ENCODE assay signal across 14 cellular contexts in the genomic region with DNA sequence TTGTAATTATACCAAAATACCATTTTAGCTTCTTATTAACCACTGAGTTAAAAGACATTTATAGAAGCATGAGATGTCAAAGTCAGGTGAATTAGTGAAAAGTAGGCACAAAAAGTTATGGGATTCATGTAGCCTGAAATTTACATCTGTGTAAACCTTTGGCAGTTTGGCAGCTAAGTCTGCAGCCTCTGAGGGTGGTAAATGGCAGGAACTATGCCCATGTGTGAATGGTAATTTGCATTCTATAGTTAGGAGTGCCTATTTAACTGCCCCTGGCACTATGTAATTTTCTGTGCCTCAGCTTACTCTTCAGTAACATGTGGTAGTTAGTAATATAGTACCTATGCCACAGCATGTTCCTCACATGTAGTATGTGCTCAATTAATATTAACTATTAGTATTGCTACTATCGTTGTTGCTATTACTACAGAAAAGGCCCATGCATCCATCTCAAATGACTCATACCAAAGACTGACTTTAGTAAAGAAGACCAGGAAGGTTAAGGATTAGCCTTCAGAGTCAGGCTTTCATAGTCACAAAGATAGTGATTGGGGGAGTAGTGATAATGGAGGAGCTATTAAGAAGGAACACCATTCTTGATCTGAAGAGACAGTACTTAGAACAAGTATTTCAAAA.
A peak's percentile ranks its signal among the peaks of the same experiment; 100 is the strongest.
DNase-seq lines count a peak whose midpoint lies in the region; ATAC-seq and TF ChIP-seq lines count a peak whose summit lies in the region.
"Had no signal": no experiment of that assay in that cellular context is flagged by ENCODE, and none has a peak within 500 bp of the region (broad histone marks: within the 10 kb centered on the region; RNA-seq: fewer than 3 reads in every experiment).

No MANE protein-coding gene starts in this region.

- ATAC-seq in activated T-cell treated with anti-CD3 and anti-CD28 coated beads, Interleukin-2, amount 50 U/mL, for 4 hours: no peak
- peak; percentile 6 for ATAC-seq in HG03432 (IDR thresholded peaks at IDR 0.05; ENCODE audit: unreplicated experiment)
- ATAC-seq in activated T-helper 17 cell treated with anti-CD3 and anti-CD28 coated beads, Interleukin-2, amount 50 U/mL, for 72 hours (replicated peaks): no peak
- ATAC-seq in GM23338: no peak

- H3K27ac ChIP-seq in spleen: peak overlapping the region; percentile 43 to 91 (median 74)
- H3K27ac ChIP-seq in GM23338 (ENCODE audit: low read depth): no peak overlapping the region

- H3K4me3 ChIP-seq in spleen: no peak overlapping the region
- no peak overlapping the region for H3K4me3 ChIP-seq in GM23338
- H3K4me3 ChIP-seq: heart right ventricle had no signal

- intact Hi-C loops in spleen (cut with DNase I; ENCODE audit: low total_unique reads): no loop called here

- 84 to 89% (median 87%) methylated on average over 1 of the region's 1 CpG for WGBS in spleen, 5 donors

- no peak overlapping the region for H2AFZ ChIP-seq in GM23338

- no peaks in the 10 kb centered on the region for H4K20me1 ChIP-seq in GM23338 (replicated peaks; ENCODE audit: insufficient read depth)

- no peaks in the 10 kb centered on the region for H3K36me3 ChIP-seq in spleen
- no peaks in the 10 kb centered on the region for H3K36me3 ChIP-seq in GM23338 (ENCODE audit: insufficient read depth)
- H3K36me3 ChIP-seq: heart right ventricle had no signal

- H3K9me3 Mint-ChIP-seq in activated T-cell treated with anti-CD3 and anti-CD28 coated beads, Interleukin-2, amount 50 U/mL, for 4 hours: peaks cover 8% of the 10 kb centered on the region
- no peaks in the 10 kb centered on the region for H3K9me3 Mint-ChIP-seq in activated T-helper 17 cell treated with anti-CD3 and anti-CD28 coated beads, Interleukin-2, amount 50 U/mL, for 72 hours
- peaks cover 9% of the 10 kb centered on the region; the same call in 2 of the 3 replicates for H3K9me3 Mint-ChIP-seq in GM23338

- peak overlapping the region; percentile 39 for H3K4me3 Mint-ChIP-seq in activated T-cell treated with anti-CD3 and anti-CD28 coated beads, Interleukin-2, amount 50 U/mL, for 4 hours
- peak overlapping the region; percentile 84 for H3K4me3 Mint-ChIP-seq in activated T-helper 17 cell treated with anti-CD3 and anti-CD28 coated beads, Interleukin-2, amount 50 U/mL, for 72 hours
- no peak overlapping the region for H3K4me3 Mint-ChIP-seq in GM23338

- peaks cover 4% of the 10 kb centered on the region for H3K36me3 Mint-ChIP-seq in activated T-cell treated with anti-CD3 and anti-CD28 coated beads, Interleukin-2, amount 50 U/mL, for 4 hours (ENCODE audit: insufficient read depth)
- H3K36me3 Mint-ChIP-seq in activated T-helper 17 cell treated with anti-CD3 and anti-CD28 coated beads, Interleukin-2, amount 50 U/mL, for 72 hours (ENCODE audit: low read depth): peaks cover 6% of the 10 kb centered on the region
- peaks cover 6% of the 10 kb centered on the region; the same call in 2 of the 3 replicates for H3K36me3 Mint-ChIP-seq in GM23338 (ENCODE audit: low read depth)

- no peak for DNase-seq in activated T-cell treated with anti-CD3 and anti-CD28 coated beads, Interleukin-2, amount 50 U/mL, for 4 hours
- DNase-seq in activated T-cell treated with anti-CD3 and anti-CD28 coated beads for 4 hours (no peak), spleen (no peak), GM23338 (ENCODE audit: low spot score) (no peak), AML-193 (lab: John Stamatoyannopoulos, UW) (no peak), C1 segment of cervical spinal cord (lab: John Stamatoyannopoulos, UW) (no peak)
- DNase-seq: caudate nucleus, DMS79 treated with DMSO at 0.1 percent for 48 hours, heart right ventricle, left ventricle myocardium superior, NCI-H1048, NCI-H510A had no signal

- peak overlapping the region; percentile 96 for H3K27ac Mint-ChIP-seq in activated T-helper 17 cell treated with anti-CD3 and anti-CD28 coated beads, Interleukin-2, amount 50 U/mL, for 72 hours
- no peak overlapping the region for H3K27ac Mint-ChIP-seq in GM23338

- H3K4me2 ChIP-seq in GM23338: no peak overlapping the region

- no peaks in the 10 kb centered on the region for H3F3A ChIP-seq in GM23338 (replicated peaks; ENCODE audit: low read depth)

- H3K4me1 ChIP-seq in spleen (peaks cover 22 to 67% (median 50%) of the 10 kb centered on the region in 6 donors), GM23338 (ENCODE audit: insufficient read depth) (no peaks in the 10 kb centered on the region)

- peaks cover 84% of the 10 kb centered on the region for H3K4me1 Mint-ChIP-seq in activated T-cell treated with anti-CD3 and anti-CD28 coated beads, Interleukin-2, amount 50 U/mL, for 4 hours (ENCODE audit: low read depth)
- peaks cover 65% of the 10 kb centered on the region for H3K4me1 Mint-ChIP-seq in activated T-helper 17 cell treated with anti-CD3 and anti-CD28 coated beads, Interleukin-2, amount 50 U/mL, for 72 hours
- no peaks in the 10 kb centered on the region for H3K4me1 Mint-ChIP-seq in GM23338

- no peaks in the 10 kb centered on the region for H3K79me2 ChIP-seq in GM23338 (replicated peaks; ENCODE audit: insufficient read depth)

- no peaks in the 10 kb centered on the region for H3K27me3 Mint-ChIP-seq in activated T-cell treated with anti-CD3 and anti-CD28 coated beads, Interleukin-2, amount 50 U/mL, for 4 hours (ENCODE audit: low read depth)
- no peaks in the 10 kb centered on the region for H3K27me3 Mint-ChIP-seq in activated T-helper 17 cell treated with anti-CD3 and anti-CD28 coated beads, Interleukin-2, amount 50 U/mL, for 72 hours
- peaks cover 1% of the 10 kb centered on the region for H3K27me3 Mint-ChIP-seq in GM23338 (ENCODE audit: insufficient read depth, low read depth, poor library complexity)

- no peaks in the 10 kb centered on the region for H3K9me3 ChIP-seq in spleen

- TF ChIP-seq CTCF in spleen (IDR thresholded peaks at IDR 0.05 in 8 of 11, conservative IDR thresholded peaks at IDR 0.05 in 3 of 11): no peak
- no peak for TF ChIP-seq CTCF in GM23338 (conservative IDR thresholded peaks at IDR 0.05; ENCODE audit: low read depth in 2 of 2)

- H3K9me2 ChIP-seq in GM23338 (ENCODE audit: insufficient read depth): peaks cover 11% of the 10 kb centered on the region; the same call in 1 of the 2 replicates

- TF ChIP-seq POLR2A in spleen (IDR thresholded peaks at IDR 0.05): no peak

- H3K27me3 ChIP-seq in spleen (replicated peaks in 1 of 7): no peaks in the 10 kb centered on the region
- H3K27me3 ChIP-seq in GM23338 (ENCODE audit: insufficient read depth): no peaks in the 10 kb centered on the region
- H3K27me3 ChIP-seq: heart right ventricle had no signal

TF ChIP-seq in GM23338, 12 proteins besides CTCF, POLR2A, EP300 and RAD21 (continues in another document):
- TF ChIP-seq POLR2AphosphoS5 (IDR thresholded peaks at IDR 0.05; ENCODE audit: low read depth) (no peak), EZH2phosphoT487 (IDR thresholded peaks at IDR 0.05; ENCODE audit: unreplicated experiment) (no peak)
- TF ChIP-seq, protein P1, sequence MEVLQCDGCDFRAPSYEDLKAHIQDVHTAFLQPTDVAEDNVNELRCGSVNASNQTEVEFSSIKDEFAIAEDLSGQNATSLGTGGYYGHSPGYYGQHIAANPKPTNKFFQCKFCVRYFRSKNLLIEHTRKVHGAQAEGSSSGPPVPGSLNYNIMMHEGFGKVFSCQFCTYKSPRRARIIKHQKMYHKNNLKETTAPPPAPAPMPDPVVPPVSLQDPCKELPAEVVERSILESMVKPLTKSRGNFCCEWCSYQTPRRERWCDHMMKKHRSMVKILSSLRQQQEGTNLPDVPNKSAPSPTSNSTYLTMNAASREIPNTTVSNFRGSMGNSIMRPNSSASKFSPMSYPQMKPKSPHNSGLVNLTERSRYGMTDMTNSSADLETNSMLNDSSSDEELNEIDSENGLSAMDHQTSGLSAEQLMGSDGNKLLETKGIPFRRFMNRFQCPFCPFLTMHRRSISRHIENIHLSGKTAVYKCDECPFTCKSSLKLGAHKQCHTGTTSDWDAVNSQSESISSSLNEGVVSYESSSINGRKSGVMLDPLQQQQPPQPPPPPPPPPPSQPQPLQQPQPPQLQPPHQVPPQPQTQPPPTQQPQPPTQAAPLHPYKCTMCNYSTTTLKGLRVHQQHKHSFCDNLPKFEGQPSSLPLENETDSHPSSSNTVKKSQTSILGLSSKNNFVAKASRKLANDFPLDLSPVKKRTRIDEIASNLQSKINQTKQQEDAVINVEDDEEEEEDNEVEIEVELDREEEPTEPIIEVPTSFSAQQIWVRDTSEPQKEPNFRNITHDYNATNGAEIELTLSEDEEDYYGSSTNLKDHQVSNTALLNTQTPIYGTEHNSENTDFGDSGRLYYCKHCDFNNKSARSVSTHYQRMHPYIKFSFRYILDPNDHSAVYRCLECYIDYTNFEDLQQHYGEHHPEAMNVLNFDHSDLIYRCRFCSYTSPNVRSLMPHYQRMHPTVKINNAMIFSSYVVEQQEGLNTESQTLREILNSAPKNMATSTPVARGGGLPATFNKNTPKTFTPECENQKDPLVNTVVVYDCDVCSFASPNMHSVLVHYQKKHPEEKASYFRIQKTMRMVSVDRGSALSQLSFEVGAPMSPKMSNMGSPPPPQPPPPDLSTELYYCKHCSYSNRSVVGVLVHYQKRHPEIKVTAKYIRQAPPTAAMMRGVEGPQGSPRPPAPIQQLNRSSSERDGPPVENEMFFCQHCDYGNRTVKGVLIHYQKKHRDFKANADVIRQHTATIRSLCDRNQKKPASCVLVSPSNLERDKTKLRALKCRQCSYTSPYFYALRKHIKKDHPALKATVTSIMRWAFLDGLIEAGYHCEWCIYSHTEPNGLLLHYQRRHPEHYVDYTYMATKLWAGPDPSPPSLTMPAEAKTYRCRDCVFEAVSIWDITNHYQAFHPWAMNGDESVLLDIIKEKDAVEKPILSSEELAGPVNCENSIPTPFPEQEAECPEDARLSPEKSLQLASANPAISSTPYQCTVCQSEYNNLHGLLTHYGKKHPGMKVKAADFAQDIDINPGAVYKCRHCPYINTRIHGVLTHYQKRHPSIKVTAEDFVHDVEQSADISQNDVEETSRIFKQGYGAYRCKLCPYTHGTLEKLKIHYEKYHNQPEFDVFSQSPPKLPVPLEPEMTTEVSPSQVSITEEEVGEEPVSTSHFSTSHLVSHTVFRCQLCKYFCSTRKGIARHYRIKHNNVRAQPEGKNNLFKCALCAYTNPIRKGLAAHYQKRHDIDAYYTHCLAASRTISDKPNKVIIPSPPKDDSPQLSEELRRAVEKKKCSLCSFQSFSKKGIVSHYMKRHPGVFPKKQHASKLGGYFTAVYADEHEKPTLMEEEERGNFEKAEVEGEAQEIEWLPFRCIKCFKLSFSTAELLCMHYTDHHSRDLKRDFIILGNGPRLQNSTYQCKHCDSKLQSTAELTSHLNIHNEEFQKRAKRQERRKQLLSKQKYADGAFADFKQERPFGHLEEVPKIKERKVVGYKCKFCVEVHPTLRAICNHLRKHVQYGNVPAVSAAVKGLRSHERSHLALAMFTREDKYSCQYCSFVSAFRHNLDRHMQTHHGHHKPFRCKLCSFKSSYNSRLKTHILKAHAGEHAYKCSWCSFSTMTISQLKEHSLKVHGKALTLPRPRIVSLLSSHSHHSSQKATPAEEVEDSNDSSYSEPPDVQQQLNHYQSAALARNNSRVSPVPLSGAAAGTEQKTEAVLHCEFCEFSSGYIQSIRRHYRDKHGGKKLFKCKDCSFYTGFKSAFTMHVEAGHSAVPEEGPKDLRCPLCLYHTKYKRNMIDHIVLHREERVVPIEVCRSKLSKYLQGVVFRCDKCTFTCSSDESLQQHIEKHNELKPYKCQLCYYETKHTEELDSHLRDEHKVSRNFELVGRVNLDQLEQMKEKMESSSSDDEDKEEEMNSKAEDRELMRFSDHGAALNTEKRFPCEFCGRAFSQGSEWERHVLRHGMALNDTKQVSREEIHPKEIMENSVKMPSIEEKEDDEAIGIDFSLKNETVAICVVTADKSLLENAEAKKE (CRISPR knock-in tag; IDR thresholded peaks at IDR 0.05): no peak
